In genomic region chr15:69084404-69085030, GRCh38 we compare ENCODE assay signal across 21 cellular contexts.
"Had no signal": no experiment of that assay in that cellular context is flagged by ENCODE, and none has a peak within 500 bp of the region (broad histone marks: within the 10 kb centered on the region; RNA-seq: fewer than 3 reads in every experiment).

No MANE protein-coding gene starts in this region.

- H3K4me3 ChIP-seq: esophagus muscularis mucosa, gastroesophageal sphincter, ovary, spleen, testis, tibial nerve, upper lobe of right lung had no signal

- H3K27me3 ChIP-seq: ovary, testis, tibial nerve, upper lobe of right lung had no signal

- H3K9me3 ChIP-seq: esophagus muscularis mucosa, gastroesophageal sphincter, ovary, spleen, testis, tibial nerve, upper lobe of right lung had no signal

- H3K36me3 ChIP-seq: esophagus muscularis mucosa, gastroesophageal sphincter, ovary, spleen, tibial nerve, upper lobe of right lung had no signal

- H3K27ac ChIP-seq: epithelial cell of prostate, esophagus muscularis mucosa, gastroesophageal sphincter, ovary, testis, tibial nerve had no signal

- ATAC-seq: effector memory CD8-positive, alpha-beta T cell; gastroesophageal sphincter; left colon; naive thymus-derived CD4-positive, alpha-beta T cell; sciatic nerve; stimulated activated naive B cell treated with anti-CD40 and anti-IgM and Interleukin-4, amounts not matched to agents 10 μg/mL and 1 μg/mL and 100 μg/mL, for 72 hours; stimulated activated naive CD8-positive, alpha-beta T cell treated with anti-CD3 and anti-CD28 coated beads, Interleukin-15, amount 100 ng/mL, for 72 hours; upper lobe of right lung had no signal

- DNase-seq: cerebellar nuclear complex; effector memory CD8-positive, alpha-beta T cell; hippocampal formation; left colon; mesendoderm; naive thymus-derived CD4-positive, alpha-beta T cell; nucleus accumbens; ovary; spleen; stimulated activated CD4-positive, alpha-beta T cell treated with anti-CD3 and anti-CD28 coated beads, Interleukin-15, amount 100 ng/mL, for 24 hours; stimulated activated CD4-positive, alpha-beta T cell treated with anti-CD3 and anti-CD28 coated beads, Interleukin-2, amount 100 ng/mL, for 24 hours; stimulated activated CD4-positive, alpha-beta T cell treated with anti-CD3 and anti-CD28 coated beads, Interleukin-4, amount 100 ng/mL, for 4 hours; stimulated activated naive B cell treated with anti-CD40 and anti-IgM and Interleukin-4, amounts not matched to agents 10 μg/mL and 1 μg/mL and 100 μg/mL, for 72 hours; stimulated activated naive CD8-positive, alpha-beta T cell treated with anti-CD3 and anti-CD28 coated beads, Interleukin-15, amount 100 ng/mL, for 72 hours; testis; upper lobe of right lung had no signal
